Comparison of ENCODE assay signal across 15 cellular contexts in the genomic region with DNA sequence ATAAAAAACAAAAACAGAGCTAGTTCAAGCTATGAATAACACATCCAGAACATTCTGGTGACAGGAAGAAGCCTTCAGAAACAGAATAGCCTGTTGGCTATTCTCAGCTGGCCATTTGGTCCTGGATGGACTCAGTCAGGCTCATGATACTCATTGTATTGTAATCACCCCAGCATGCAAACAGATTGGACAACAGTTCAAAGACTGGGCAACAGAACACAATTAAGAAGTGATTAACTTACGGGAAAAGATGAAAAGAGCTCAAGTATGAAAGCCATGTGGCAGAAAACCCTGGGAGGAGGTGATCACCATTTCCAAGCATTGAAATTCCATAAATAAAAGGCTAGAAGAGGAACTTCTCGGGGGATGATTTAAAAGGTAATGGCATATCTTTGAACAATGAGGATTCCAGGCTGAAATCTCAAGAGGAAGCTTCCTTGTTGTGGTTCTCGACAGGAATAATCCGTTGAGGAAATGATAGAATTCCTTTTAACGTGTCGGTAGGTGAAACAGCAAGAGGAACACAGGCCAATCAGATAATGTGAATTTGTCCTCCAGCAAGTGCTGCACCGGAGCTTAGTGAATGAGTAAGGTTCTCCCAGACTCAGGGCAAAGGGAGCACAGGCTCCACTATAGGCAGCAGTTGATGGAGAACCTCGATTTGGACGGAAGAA.
A peak's percentile ranks its signal among the peaks of the same experiment; 100 is the strongest.
DNase-seq lines count a peak whose midpoint lies in the region; FAIRE-seq and TF ChIP-seq lines count a peak whose summit lies in the region.
"Had no signal": no experiment of that assay in that cellular context is flagged by ENCODE, and none has a peak within 500 bp of the region (broad histone marks: within the 10 kb centered on the region; RNA-seq: fewer than 3 reads in every experiment).

No MANE protein-coding gene starts in this region.

- H3K4ac ChIP-seq in H1 (replicated peaks; ENCODE audit: insufficient read length, low read depth, low read length) (no peak overlapping the region), neuronal stem cell (ENCODE audit: low read length) (no peak overlapping the region)

- H3K14ac ChIP-seq in H1 (ENCODE audit: insufficient read length) (no peak overlapping the region), neuronal stem cell (ENCODE audit: low read length) (no peak overlapping the region)

- H3K23ac ChIP-seq in H1 (ENCODE audit: insufficient read length) (no peak overlapping the region), neuronal stem cell (ENCODE audit: low read depth, low read length, poor library complexity) (no peak overlapping the region)

- FAIRE-seq in H1 (lab: Jason Lieb, UNC): no peak
- FAIRE-seq: urothelium cell line had no signal

- H3K4me1 ChIP-seq in H1 (replicated peaks in 1 of 4; ENCODE audit: control insufficient read depth in 3 of 4, insufficient read depth in 4 of 4, low read length in 3 of 4) (peaks cover 8 to 21% (median 18%) of the 10 kb centered on the region in 4 experiments), neuronal stem cell (ENCODE audit: control insufficient read depth in 2 of 2, insufficient read depth in 1 of 2, low read depth in 1 of 2, low read length in 2 of 2) (peaks cover 13 to 32% of the 10 kb centered on the region in 2 donors)

- TF ChIP-seq EP300 in H1 (IDR thresholded peaks at IDR 0.05; ENCODE audit: borderline replicate concordance in 1 of 2, low read depth in 2 of 2, low read length in 2 of 2): no peak

- H4K91ac ChIP-seq in H1 (replicated peaks; ENCODE audit: insufficient read length, low read length) (no peak overlapping the region), neuronal stem cell (ENCODE audit: low read depth, low read length, poor library complexity) (no peak overlapping the region)

- H4K8ac ChIP-seq in H1 (ENCODE audit: extremely low read depth, insufficient read depth, low read length): no peak overlapping the region
- no peak overlapping the region for H4K8ac ChIP-seq in neuronal stem cell (ENCODE audit: low read depth, low read length)

- H3K18ac ChIP-seq in H1 (ENCODE audit: extremely low read depth, low read length): no peak overlapping the region; the same call in 1 of the 2 replicates
- H3K18ac ChIP-seq in neuronal stem cell (ENCODE audit: low read length): no peak overlapping the region

- H3K9ac ChIP-seq in H1 (replicated peaks in 1 of 4; ENCODE audit: extremely low read depth in 1 of 4, low read depth in 3 of 4, low read length in 3 of 4) (no peak overlapping the region), neuronal stem cell (ENCODE audit: low read depth, low read length, poor library complexity) (no peak overlapping the region)

- H2BK20ac ChIP-seq in H1 (ENCODE audit: low read length): no peak overlapping the region

- H2AK5ac ChIP-seq in H1 (ENCODE audit: low read depth, low read length) (no peak overlapping the region), neuronal stem cell (ENCODE audit: low read depth, low read length) (no peak overlapping the region)

- no peak for TF ChIP-seq RAD21 in H1 (IDR thresholded peaks at IDR 0.05 in 1 of 2, conservative IDR thresholded peaks at IDR 0.05 in 1 of 2; ENCODE audit: low read depth in 2 of 2, low read length in 2 of 2)

- H3K27ac ChIP-seq in KOPT-K1 (ENCODE audit: low read depth, low read length, poor library complexity, severe bottlenecking) (peak overlapping the region; percentile 72), H1 (ENCODE audit: low read depth, low read length) (no peak overlapping the region), neuronal stem cell (replicated peaks; ENCODE audit: low read length) (peak overlapping the region; percentile 70)

- H3K27me3 ChIP-seq in H1 (replicated peaks in 1 of 4; ENCODE audit: control insufficient read depth in 3 of 4, extremely low read depth in 1 of 4, insufficient read depth in 3 of 4, low read length in 3 of 4): no peaks in the 10 kb centered on the region; a peak in 1 of 7 replicates
- no peaks in the 10 kb centered on the region for H3K27me3 ChIP-seq in neuronal stem cell (ENCODE audit: control insufficient read depth in 3 of 3, insufficient read depth in 3 of 3, low read depth in 1 of 3, low read length in 3 of 3)

- H3K23me2 ChIP-seq in H1 (ENCODE audit: low read depth, low read length): no peaks in the 10 kb centered on the region

- DNase-seq in EH (ENCODE audit: low read depth): peak; percentile 25
- DNase-seq in H1 (ENCODE audit: low read depth in 1 of 2, low spot score in 2 of 2): no peak
- no peak for DNase-seq in neuronal stem cell (ENCODE audit: low spot score)
- no peak for DNase-seq in NCI-H2196 (lab: John Stamatoyannopoulos, UW; ENCODE audit: unreplicated experiment)
- no peak for DNase-seq in HK-2 (ENCODE audit: unreplicated experiment)
- DNase-seq in NCI-H2107 treated with DMSO at 0.1 percent for 48 hours (lab: John Stamatoyannopoulos, UW; ENCODE audit: unreplicated experiment): no peak
- DNase-seq in stimulated activated naive CD4-positive, alpha-beta T cell (lab: John Stamatoyannopoulos, UW): no peak
- DNase-seq: Calu3, cerebellar nuclear complex, left colon, NCI-H748 treated with DMSO at 0.1 percent for 48 hours, retina, T1000 had no signal

- H3K4me3 ChIP-seq in H1 (ENCODE audit: extremely low read depth in 1 of 4, insufficient read depth in 2 of 4, low read depth in 3 of 4, low read length in 4 of 4) (no peak overlapping the region), neuronal stem cell (ENCODE audit: low read length in 2 of 2) (no peak overlapping the region)

- TF ChIP-seq POLR2A in H1 (IDR thresholded peaks at IDR 0.05; ENCODE audit: control extremely low read depth in 1 of 2, low read depth in 2 of 2, low read length in 2 of 2): no peak

- peak overlapping the region; percentile 32 for H2BK15ac ChIP-seq in H1 (ENCODE audit: low read length)
- no peak overlapping the region for H2BK15ac ChIP-seq in neuronal stem cell (ENCODE audit: low read length)

- CTCF ChIA-PET in H1 (lab: Charles Lee; ENCODE audit: partially characterized antibody): interaction anchor here (0.6 to 6.0 kb wide), 11 partner anchors 9 to 348 kb away, joined by 3 to 43 read pairs (median 4); no protein-coding TSS in a partner anchor

- no peaks in the 10 kb centered on the region for H3K79me2 ChIP-seq in H1 (ENCODE audit: control insufficient read depth in 1 of 2, insufficient read depth in 2 of 2, low read length in 2 of 2)

- POLR2A ChIA-PET in H1 (lab: Charles Lee; ENCODE audit: partially characterized antibody): interaction anchor here (0.6 to 4.1 kb wide), 2 partner anchors 12 to 17 kb away, joined by 3 to 20 read pairs; no protein-coding TSS in a partner anchor

- no peak overlapping the region for H4K5ac ChIP-seq in H1 (ENCODE audit: insufficient read length, low read depth, low read length)

- H3K4me2 ChIP-seq in H1 (ENCODE audit: insufficient read depth in 1 of 2, low read depth in 2 of 2, low read length in 2 of 2) (no peak overlapping the region), neuronal stem cell (ENCODE audit: insufficient read depth, low read length, poor library complexity, severe bottlenecking) (no peak overlapping the region)

- H3K56ac ChIP-seq in H1 (replicated peaks; ENCODE audit: insufficient read length, low read depth, low read length): no peak overlapping the region

- TF ChIP-seq CTCF in H1 (IDR thresholded peaks at IDR 0.05; ENCODE audit: control extremely low read depth in 1 of 3, insufficient read depth in 1 of 3, low read depth in 1 of 3, low read length in 3 of 3): no peak

- H2BK5ac ChIP-seq in H1 (ENCODE audit: low read depth, low read length) (peak overlapping the region; percentile 25; the same call in 1 of the 2 replicates), neuronal stem cell (ENCODE audit: low read length) (no peak overlapping the region)

- H4K20me1 ChIP-seq in H1 (replicated peaks in 1 of 2; ENCODE audit: control insufficient read depth in 1 of 2, insufficient read depth in 2 of 2, low read length in 2 of 2): no peaks in the 10 kb centered on the region

- 77% methylated on average over 9 of the region's 9 CpGs; no CpG with 5 or more reads in 1 of the 2 experiments for WGBS in H1 (ENCODE audit: extremely low coverage in 1 of 2, insufficient coverage in 1 of 2, insufficient read length in 1 of 2, insufficient replicate concordance in 2 of 2, low coverage in 1 of 2, low lambda C conversion rate in 2 of 2, missing lambda C conversion rate in 1 of 2), 2 experiments
- WGBS in neuronal stem cell (ENCODE audit: extremely low coverage in 2 of 2, insufficient read length in 2 of 2, insufficient replicate concordance in 1 of 2), 2 donors: no CpG with 5 or more reads among the region's 9 CpGs

- H2BK12ac ChIP-seq in H1 (ENCODE audit: low read depth, low read length) (0 out of 2 replicates have a peak overlapping the region, but pooled peaks have one; percentile 10), neuronal stem cell (ENCODE audit: low read length) (no peak overlapping the region)

- H2BK120ac ChIP-seq in H1 (replicated peaks; ENCODE audit: low read depth, low read length): peak overlapping the region; percentile 71
- no peak overlapping the region for H2BK120ac ChIP-seq in neuronal stem cell (ENCODE audit: low read depth, low read length)

- no peaks in the 10 kb centered on the region for H3K9me3 ChIP-seq in KOPT-K1 (ENCODE audit: insufficient read depth, low read length, poor library complexity, severe bottlenecking)
- H3K9me3 ChIP-seq in H1 (ENCODE audit: insufficient read depth in 2 of 2, low read depth in 1 of 2, low read length in 1 of 2): no peaks in the 10 kb centered on the region
- H3K9me3 ChIP-seq in neuronal stem cell (replicated peaks in 1 of 2; ENCODE audit: control insufficient read depth in 2 of 2, insufficient read depth in 1 of 2, low read depth in 1 of 2, low read length in 2 of 2): no peaks in the 10 kb centered on the region

- H3K36me3 ChIP-seq in KOPT-K1 (ENCODE audit: insufficient read depth, low read length) (no peaks in the 10 kb centered on the region), H1 (ENCODE audit: control insufficient read depth in 2 of 4, insufficient read depth in 4 of 4, low read length in 3 of 4) (no peaks in the 10 kb centered on the region), neuronal stem cell (replicated peaks in 1 of 2; ENCODE audit: control insufficient read depth in 2 of 2, insufficient read depth in 2 of 2, low read length in 2 of 2) (no peaks in the 10 kb centered on the region)

- peak overlapping the region; percentile 18; the same call in 1 of the 2 replicates for H2AFZ ChIP-seq in H1 (ENCODE audit: low read length)
- H2AFZ ChIP-seq in neuronal stem cell (ENCODE audit: low read length): peak overlapping the region; percentile 84

- H3K79me1 ChIP-seq in H1 (ENCODE audit: low read depth, low read length) (no peaks in the 10 kb centered on the region), neuronal stem cell (ENCODE audit: low read depth, low read length) (no peaks in the 10 kb centered on the region)

TF ChIP-seq in H1, 55 proteins besides CTCF, POLR2A, EP300 and RAD21 (continues in another document):
- no peak for TF ChIP-seq SRF (IDR thresholded peaks at IDR 0.05; ENCODE audit: low read depth, low read length)
- TF ChIP-seq RXRA (IDR thresholded peaks at IDR 0.05; ENCODE audit: insufficient read depth, low read depth, low read length): no peak
- no peak for TF ChIP-seq PHF8 (conservative IDR thresholded peaks at IDR 0.05; ENCODE audit: low read depth, low read length)
- no peak for TF ChIP-seq HDAC6 (IDR thresholded peaks at IDR 0.05; ENCODE audit: low read depth, low read length)
- no peak for TF ChIP-seq BACH1 (IDR thresholded peaks at IDR 0.05; ENCODE audit: low read length)
- TF ChIP-seq ZNF274 (IDR thresholded peaks at IDR 0.05; ENCODE audit: borderline replicate concordance, extremely low read depth, low read length): no peak
